Comparison of ENCODE assay signal across 11 cellular contexts in the genomic region with DNA sequence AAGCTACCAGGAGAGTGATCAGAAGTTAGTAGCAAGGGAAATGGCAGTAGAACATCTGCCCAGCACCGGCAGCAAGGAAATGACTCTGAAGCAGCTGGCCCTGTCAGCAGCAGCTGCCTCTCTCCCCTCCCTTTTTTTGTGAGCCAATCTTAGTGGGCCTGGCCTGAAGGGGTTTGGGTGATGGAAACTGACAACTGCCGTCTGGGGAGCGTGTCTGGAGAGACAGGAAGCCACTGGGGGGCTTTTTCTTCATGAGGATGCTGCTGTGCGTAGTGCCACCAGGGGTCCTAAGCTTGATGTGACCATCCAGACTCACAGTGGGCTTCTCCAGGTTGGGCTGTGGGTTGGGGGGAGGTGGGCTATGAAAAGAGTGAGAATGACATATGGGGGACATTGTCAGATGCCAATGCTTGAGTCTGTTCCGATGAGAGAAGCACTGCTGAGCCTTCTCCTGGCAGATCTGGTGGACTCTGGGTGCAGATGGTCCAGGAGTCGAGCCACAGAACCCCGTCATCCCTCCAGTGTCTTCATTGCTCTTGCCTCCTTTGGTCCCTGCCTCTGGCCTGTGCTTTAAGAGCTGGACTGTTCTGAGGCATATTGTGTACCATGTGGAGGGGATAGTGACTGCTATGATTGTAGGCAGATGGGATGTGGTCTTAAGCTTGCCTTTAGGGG.
DNase-seq lines count a peak whose midpoint lies in the region; ATAC-seq and TF ChIP-seq lines count a peak whose summit lies in the region.
"Had no signal": no experiment of that assay in that cellular context is flagged by ENCODE, and none has a peak within 500 bp of the region (broad histone marks: within the 10 kb centered on the region; RNA-seq: fewer than 3 reads in every experiment).

No MANE protein-coding gene starts in this region.

- TF ChIP-seq CTCF in endodermal cell (conservative IDR thresholded peaks at IDR 0.05) = peak; percentile 65
- TF ChIP-seq CTCF in retinal pigment epithelial cell (conservative IDR thresholded peaks at IDR 0.05; ENCODE audit: low read depth, low read length) = peak; percentile 22
- TF ChIP-seq CTCF in psoas muscle (IDR thresholded peaks at IDR 0.05) = no peak
- no peak for TF ChIP-seq CTCF in right atrium auricular region (IDR thresholded peaks at IDR 0.05)
- TF ChIP-seq CTCF in CD4-positive, alpha-beta T cell (IDR thresholded peaks at IDR 0.05) = no peak

- H3K4me3 Mint-ChIP-seq in endodermal cell = no peak overlapping the region
- H3K4me3 Mint-ChIP-seq in CD4-positive, alpha-beta T cell = no peak overlapping the region

- no peak overlapping the region for H3K27ac Mint-ChIP-seq in endodermal cell
- no peak overlapping the region for H3K27ac Mint-ChIP-seq in CD4-positive, alpha-beta T cell

- H3K36me3 ChIP-seq in endodermal cell (ENCODE audit: control insufficient read depth, insufficient read depth, low read length) (no peaks in the 10 kb centered on the region), psoas muscle (ENCODE audit: insufficient read depth in 1 of 2, low read depth in 1 of 2) (no peaks in the 10 kb centered on the region), right atrium auricular region (no peaks in the 10 kb centered on the region)
- H3K36me3 ChIP-seq: tibial nerve had no signal

- DNase-seq in DMS53 (lab: John Stamatoyannopoulos, UW) (peak; percentile 29), DMS53 treated with DMSO at 0.1 percent for 48 hours (lab: John Stamatoyannopoulos, UW; ENCODE audit: unreplicated experiment) (no peak), NCI-H510A (lab: John Stamatoyannopoulos, UW) (peak; percentile 43), endodermal cell (peak; percentile 67), retinal pigment epithelial cell (ENCODE audit: low read depth) (no peak), psoas muscle (no peak), right atrium auricular region (ENCODE audit: low spot score) (no peak)
- no peak for DNase-seq in CD4-positive, alpha-beta T cell
- DNase-seq: Right ventricle myocardium superior had no signal

- H3K27me3 Mint-ChIP-seq in endodermal cell (ENCODE audit: insufficient read depth) = no peaks in the 10 kb centered on the region
- no peaks in the 10 kb centered on the region for H3K27me3 Mint-ChIP-seq in CD4-positive, alpha-beta T cell

- H3K9me3 Mint-ChIP-seq in endodermal cell = no peaks in the 10 kb centered on the region
- no peaks in the 10 kb centered on the region for H3K9me3 Mint-ChIP-seq in CD4-positive, alpha-beta T cell

- peaks cover 11% of the 10 kb centered on the region for H3K4me1 ChIP-seq in endodermal cell (ENCODE audit: control insufficient read depth, insufficient read depth, low read length)
- peaks cover 7% of the 10 kb centered on the region for H3K4me1 ChIP-seq in psoas muscle
- H3K4me1 ChIP-seq in right atrium auricular region = peaks cover 0 to 13% of the 10 kb centered on the region in 2 donors

- H3K9ac ChIP-seq in endodermal cell (ENCODE audit: extremely low read depth, low read length, poor library complexity, severe bottlenecking) = no peak overlapping the region

- H3K36me3 Mint-ChIP-seq in endodermal cell (ENCODE audit: low read depth) = no peaks in the 10 kb centered on the region
- no peaks in the 10 kb centered on the region for H3K36me3 Mint-ChIP-seq in CD4-positive, alpha-beta T cell (ENCODE audit: low read depth)

- POLR2A ChIA-PET in CD4-positive, alpha-beta T cell (lab: Charles Lee) = no interaction called here

- H3K9me3 ChIP-seq in endodermal cell (ENCODE audit: control insufficient read depth, low read length) (no peaks in the 10 kb centered on the region), psoas muscle (no peaks in the 10 kb centered on the region), right atrium auricular region (no peaks in the 10 kb centered on the region)
- H3K9me3 ChIP-seq in CD4-positive, alpha-beta T cell (ENCODE audit: control insufficient read depth, low read length) = no peaks in the 10 kb centered on the region
- H3K9me3 ChIP-seq: tibial nerve had no signal

- ATAC-seq in psoas muscle = no peak
- no peak for ATAC-seq in CD4-positive, alpha-beta T cell (ENCODE audit: poor library complexity)

- peaks cover 39% of the 10 kb centered on the region for H3K4me1 Mint-ChIP-seq in endodermal cell
- H3K4me1 Mint-ChIP-seq in CD4-positive, alpha-beta T cell (ENCODE audit: low read depth) = no peaks in the 10 kb centered on the region

- 87% methylated on average over 7 of the region's 7 CpGs; no CpG with 5 or more reads in 1 of the 2 experiments for WGBS in endodermal cell (ENCODE audit: insufficient coverage in 1 of 2, insufficient read length in 1 of 2), 2 experiments
- WGBS in psoas muscle, 3 donors = 49 to 59% (median 58%) methylated on average over 7 of the region's 7 CpGs

- CTCF ChIA-PET in CD4-positive, alpha-beta T cell (lab: Charles Lee) = no interaction called here

- H3K4me3 ChIP-seq in endodermal cell (ENCODE audit: low read length) = no peak overlapping the region
- no peak overlapping the region for H3K4me3 ChIP-seq in retinal pigment epithelial cell (ENCODE audit: low read length)
- no peak overlapping the region for H3K4me3 ChIP-seq in psoas muscle
- H3K4me3 ChIP-seq in right atrium auricular region = no peak overlapping the region
- H3K4me3 ChIP-seq: tibial nerve had no signal

- H3K27me3 ChIP-seq in endodermal cell (ENCODE audit: control insufficient read depth, insufficient read depth, low read length, poor library complexity, severe bottlenecking) = no peaks in the 10 kb centered on the region
- H3K27me3 ChIP-seq in psoas muscle (ENCODE audit: insufficient read depth in 3 of 3, low read length in 2 of 3) = peaks cover 0 to 2% (median 0%) of the 10 kb centered on the region in 3 donors
- H3K27me3 ChIP-seq in right atrium auricular region = no peaks in the 10 kb centered on the region
- H3K27me3 ChIP-seq in CD4-positive, alpha-beta T cell (ENCODE audit: control insufficient read depth, insufficient read depth, low read length) = no peaks in the 10 kb centered on the region
- H3K27me3 ChIP-seq: tibial nerve had no signal

- intact Hi-C loops in psoas muscle (cut with DNase I) = no loop called here
- intact Hi-C loops in CD4-positive, alpha-beta T cell (cut with DNase I, micrococcal nuclease) = no loop called here

- peak overlapping the region; percentile 91 for H3K27ac ChIP-seq in endodermal cell (ENCODE audit: low read depth, low read length)
- no peak overlapping the region for H3K27ac ChIP-seq in psoas muscle
- no peak overlapping the region for H3K27ac ChIP-seq in right atrium auricular region
- no peak overlapping the region for H3K27ac ChIP-seq in CD4-positive, alpha-beta T cell (ENCODE audit: low read depth, low read length)
- H3K27ac ChIP-seq: 22Rv1, tibial nerve had no signal

Comparison
In these comparisons a context has a peak if more than half of its experiments do, and no peak if none do; other contexts are left out.
1. DNase-seq: peak in DMS53 (single experiment), NCI-H510A (single experiment) and endodermal cell (single experiment); none in DMS53 treated with DMSO at 0.1 percent for 48 hours (single experiment), retinal pigment epithelial cell (single experiment), psoas muscle (0 of 2), right atrium auricular region (single experiment) and CD4-positive, alpha-beta T cell (0 of 10).
2. CTCF ChIP-seq: peak in endodermal cell (single experiment) and retinal pigment epithelial cell (single experiment); none in psoas muscle (single experiment), right atrium auricular region (0 of 2) and CD4-positive, alpha-beta T cell (single experiment).